ENCODE assay signal across 7 cellular contexts in the genomic region with DNA sequence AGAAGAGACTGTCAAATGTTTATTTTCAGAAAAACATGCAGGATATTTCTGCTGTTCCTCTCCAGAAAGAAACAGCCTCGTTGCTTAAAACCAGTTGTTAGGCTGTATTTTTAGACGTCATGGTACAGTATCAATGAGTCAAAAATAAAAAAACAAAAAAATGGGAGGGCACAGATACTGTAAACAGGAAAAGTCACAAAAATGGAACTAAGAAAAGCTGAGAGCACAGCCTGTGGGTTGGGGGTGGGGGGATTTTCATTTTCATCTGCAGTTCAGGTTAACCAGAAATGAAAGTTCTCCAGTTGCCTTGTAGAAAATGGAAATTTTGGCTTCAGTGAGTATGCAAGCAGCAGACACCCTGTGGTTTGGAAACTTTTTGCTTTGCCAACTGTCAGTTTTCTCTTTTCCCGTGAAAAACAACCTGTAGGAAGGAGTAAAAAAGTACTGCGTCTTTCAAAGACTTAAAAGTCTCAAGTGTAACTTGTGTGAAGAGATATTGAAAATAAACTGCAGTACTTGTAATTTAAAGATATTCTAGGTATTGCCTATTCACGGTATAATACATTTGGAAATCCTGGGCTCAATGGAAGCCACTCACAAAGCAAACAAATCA. TPM values are rescaled to one million over a fixed set of nuclear protein-coding genes. Genes with fewer than 3 reads are reported as not detected.
DNase-seq lines count a peak whose midpoint lies in the region; ATAC-seq, FAIRE-seq and TF ChIP-seq lines count a peak whose summit lies in the region.

No MANE protein-coding gene starts in this region.

- H3K9ac ChIP-seq in parathyroid adenoma = no peak overlapping the region
- H3K9ac ChIP-seq in kidney (ENCODE audit: low read length in 2 of 2) = no peak overlapping the region

- intact Hi-C loops in kidney (cut with DNase I) = no loop called here

- H3K27ac ChIP-seq in parathyroid adenoma = no peak overlapping the region
- H3K27ac ChIP-seq in kidney (ENCODE audit: low read depth in 2 of 2, low read length in 2 of 2) = peak overlapping the region in 1 of 2 donors; percentile 5

- no peak for FAIRE-seq in D721Med (lab: Jason Lieb, UNC)
- FAIRE-seq in kidney (lab: Jason Lieb, UNC) = no peak

- DNase-seq in activated CD8-positive, alpha-beta memory T cell treated with anti-CD3 and anti-CD28 coated beads, Interleukin-2, amount 50 U/mL, for 4 hours = peak; percentile 21
- DNase-seq in D721Med (ENCODE audit: insufficient read length, low spot score) (no peak), DMS53 (lab: John Stamatoyannopoulos, UW) (no peak), kidney (no peak)

- H3K9me3 ChIP-seq in parathyroid adenoma (ENCODE audit: control insufficient read depth, low read length) (no peaks in the 10 kb centered on the region), kidney (ENCODE audit: control insufficient read depth in 1 of 2, low read length in 2 of 2) (no peaks in the 10 kb centered on the region)

- H3K27me3 ChIP-seq in parathyroid adenoma (ENCODE audit: control insufficient read depth, insufficient read depth, low read length) = no peaks in the 10 kb centered on the region

- TF ChIP-seq CTCF in parathyroid adenoma (IDR thresholded peaks at IDR 0.05) (no peak), D721Med (IDR thresholded peaks at IDR 0.05; ENCODE audit: insufficient read depth, missing control alignments) (no peak), kidney (IDR thresholded peaks at IDR 0.05; ENCODE audit: borderline replicate concordance, extremely low read depth, insufficient read depth) (no peak)

- peaks cover 10% of the 10 kb centered on the region for H3K4me1 ChIP-seq in parathyroid adenoma
- H3K4me1 ChIP-seq in kidney (ENCODE audit: control insufficient read depth in 1 of 2, insufficient read depth in 1 of 2, low read depth in 1 of 2, low read length in 2 of 2) = peaks cover 6 to 7% of the 10 kb centered on the region in 2 donors

- H3K4me2 ChIP-seq in parathyroid adenoma (ENCODE audit: low read length) = peak overlapping the region; percentile 17

- ATAC-seq in GM19372 (IDR thresholded peaks at IDR 0.05; ENCODE audit: low read depth, unreplicated experiment) = peak; percentile 71
- ATAC-seq in HG03095 (IDR thresholded peaks at IDR 0.05; ENCODE audit: unreplicated experiment) = peak; percentile 78

- no peak overlapping the region for H2AFZ ChIP-seq in parathyroid adenoma

- no peak overlapping the region for H3K4me3 ChIP-seq in parathyroid adenoma (ENCODE audit: low read depth, low read length)
- no peak overlapping the region for H3K4me3 ChIP-seq in kidney (ENCODE audit: low read length in 2 of 2)

- no peaks in the 10 kb centered on the region for H3K36me3 ChIP-seq in parathyroid adenoma (ENCODE audit: control insufficient read depth, insufficient read depth, low read length)
- no peaks in the 10 kb centered on the region for H3K36me3 ChIP-seq in kidney (ENCODE audit: control insufficient read depth in 1 of 2, insufficient read depth in 2 of 2, low read length in 2 of 2)

- H3K79me2 ChIP-seq in parathyroid adenoma = no peaks in the 10 kb centered on the region

RNA-seq across cellular contexts. Expression of a gene that starts 59.0 kb away (rescaled TPM):
- 50.5 TPM for total RNA-seq in kidney
- polyA plus RNA-seq in kidney (ENCODE audit: insufficient read depth, low read depth, low replicate concordance) = 11.8 TPM
